In the genomic region with DNA sequence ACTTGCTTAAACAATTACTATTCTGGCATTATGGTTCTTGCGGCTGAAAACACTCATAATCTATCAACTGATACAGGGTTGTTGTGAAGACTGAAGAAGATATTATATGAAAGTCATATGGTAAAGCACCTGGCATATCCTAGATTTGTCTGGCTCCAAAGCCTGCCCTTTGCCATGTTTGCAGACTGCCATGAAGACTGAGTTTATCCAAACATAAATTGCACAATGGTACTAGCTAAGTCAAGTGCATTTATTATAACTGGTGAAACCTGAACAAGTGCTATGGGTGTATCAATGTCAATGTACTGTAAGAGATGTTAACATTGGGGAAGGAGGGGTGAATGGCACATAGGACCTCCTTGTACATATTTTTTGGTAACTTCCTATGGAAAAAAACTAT, we compare ENCODE assay signal across 23 cellular contexts.
DNase-seq lines count a peak whose midpoint lies in the region; ATAC-seq and TF ChIP-seq lines count a peak whose summit lies in the region.
"Had no signal": no experiment of that assay in that cellular context is flagged by ENCODE, and none has a peak within 500 bp of the region (broad histone marks: within the 10 kb centered on the region; RNA-seq: fewer than 3 reads in every experiment).

No MANE protein-coding gene starts in this region.

- no peak for ATAC-seq in foreskin keratinocyte
- no peak for ATAC-seq in natural killer cell treated with Interleukin-12 subunit alpha and Interleukin-12 subunit beta and Interleukin-15 and Interleukin-18, amount 100 ng/mL, for 72 hours
- ATAC-seq: right cardiac atrium had no signal

- H3K27me3 Mint-ChIP-seq in natural killer cell treated with Interleukin-12 subunit alpha and Interleukin-12 subunit beta and Interleukin-15 and Interleukin-18, amount 100 ng/mL, for 72 hours: no peaks in the 10 kb centered on the region
- H3K27me3 Mint-ChIP-seq: activated CD4-positive, alpha-beta T cell treated with anti-CD3 and anti-CD28 coated beads, Interleukin-2, amount 10 ng/mL, durations not matched to agents 7 days and 5 days; activated T-cell treated with anti-CD3 and anti-CD28 coated beads, Interleukin-2, amount 50 U/mL, for 24 hours; CD4-positive, alpha-beta T cell had no signal

- H4K91ac ChIP-seq in mesenchymal stem cell (ENCODE audit: low read length): no peak overlapping the region

- H3K27me3 ChIP-seq in ACC112 (ENCODE audit: insufficient read depth, low read length) (no peaks in the 10 kb centered on the region), GM23248 (replicated peaks; ENCODE audit: insufficient read depth) (no peaks in the 10 kb centered on the region), foreskin keratinocyte (no peaks in the 10 kb centered on the region), mesenchymal stem cell (ENCODE audit: control insufficient read depth in 1 of 2, insufficient read depth in 1 of 2, low read length in 2 of 2) (no peaks in the 10 kb centered on the region)
- H3K27me3 ChIP-seq: neural progenitor cell had no signal

- H3K4me3 Mint-ChIP-seq in natural killer cell treated with Interleukin-12 subunit alpha and Interleukin-12 subunit beta and Interleukin-15 and Interleukin-18, amount 100 ng/mL, for 72 hours: no peak overlapping the region
- H3K4me3 Mint-ChIP-seq: activated CD4-positive, alpha-beta T cell treated with anti-CD3 and anti-CD28 coated beads, Interleukin-2, amount 10 ng/mL, durations not matched to agents 7 days and 5 days; activated T-cell treated with anti-CD3 and anti-CD28 coated beads, Interleukin-2, amount 50 U/mL, for 24 hours; CD4-positive, alpha-beta T cell; neural progenitor cell had no signal

- H3K36me3 ChIP-seq in ACC112 (ENCODE audit: insufficient read depth, low read length): 0 out of 2 replicates have a peak, but pooled peaks cover 5% of the 10 kb centered on the region
- H3K36me3 ChIP-seq in GM23248 (ENCODE audit: low read depth): peaks cover 4% of the 10 kb centered on the region; the same call in 1 of the 2 replicates
- H3K36me3 ChIP-seq in mesenchymal stem cell (ENCODE audit: control insufficient read depth in 1 of 2, insufficient read depth in 2 of 2, low read depth in 1 of 2, low read length in 2 of 2): peaks cover 0 to 31% of the 10 kb centered on the region in 2 experiments
- H3K36me3 ChIP-seq: neural progenitor cell had no signal

- H2BK12ac ChIP-seq in mesenchymal stem cell (ENCODE audit: low read length in 2 of 2): no peak overlapping the region

- peaks cover 15% of the 10 kb centered on the region for H3K36me3 Mint-ChIP-seq in natural killer cell treated with Interleukin-12 subunit alpha and Interleukin-12 subunit beta and Interleukin-15 and Interleukin-18, amount 100 ng/mL, for 72 hours

- no peak overlapping the region for H3K18ac ChIP-seq in mesenchymal stem cell (ENCODE audit: low read depth in 1 of 2, low read length in 2 of 2)

- H3F3A ChIP-seq in GM23248 (ENCODE audit: insufficient read depth): peaks cover 75% of the 10 kb centered on the region

- no peak overlapping the region for H2AK5ac ChIP-seq in mesenchymal stem cell (ENCODE audit: low read length, severe bottlenecking)

- H3K79me2 ChIP-seq in ACC112 (ENCODE audit: control insufficient read depth, insufficient read depth, low read length, unreplicated experiment) (no peaks in the 10 kb centered on the region), GM23248 (ENCODE audit: insufficient read depth) (no peaks in the 10 kb centered on the region)

- H3K4me3 ChIP-seq in ACC112 (ENCODE audit: low read depth, low read length) (no peak overlapping the region), GM23248 (no peak overlapping the region), mesenchymal stem cell (ENCODE audit: insufficient read depth in 1 of 2, low read depth in 1 of 2, low read length in 2 of 2) (no peak overlapping the region)
- H3K4me3 ChIP-seq: neural progenitor cell had no signal

- DNase-seq in GM23248: peak; percentile 30
- peak; percentile 17 for DNase-seq in SHP77 treated with DMSO at 0.1 percent for 48 hours (lab: John Stamatoyannopoulos, UW)
- no peak for DNase-seq in foreskin keratinocyte
- no peak for DNase-seq in AG08395 (ENCODE audit: low spot score)
- DNase-seq in natural killer cell treated with Interleukin-12 subunit alpha and Interleukin-12 subunit beta and Interleukin-15 and Interleukin-18, amount 100 ng/mL, for 72 hours (ENCODE audit: low spot score): no peak
- DNase-seq in DMS79 (lab: John Stamatoyannopoulos, UW): no peak
- DNase-seq in mesenchymal stem cell: no peak
- DNase-seq: activated CD4-positive, alpha-beta T cell treated with anti-CD3 and anti-CD28 coated beads, Interleukin-2, amount 10 ng/mL, durations not matched to agents 7 days and 5 days; activated gamma-delta T cell; activated T-cell treated with anti-CD3 and anti-CD28 coated beads, Interleukin-2, amount 50 U/mL, for 24 hours; CD4-positive, alpha-beta T cell; cerebellar nuclear complex; NCI-H1048; NCI-H1694; NCI-H345; NCI-H774; posterior cingulate gyrus; right cardiac atrium; stimulated activated CD4-positive, alpha-beta T cell treated with anti-CD3 and anti-CD28 coated beads, Interleukin-12 subunit alpha, Interleukin-12 subunit beta, amount 100 ng/mL, for 4 hours; stimulated activated CD4-positive, alpha-beta T cell treated with anti-CD3 and anti-CD28 coated beads, Interleukin-4, amount 100 ng/mL, for 1 hour; WERI-Rb-1 had no signal

- no peak overlapping the region for H3K27ac Mint-ChIP-seq in natural killer cell treated with Interleukin-12 subunit alpha and Interleukin-12 subunit beta and Interleukin-15 and Interleukin-18, amount 100 ng/mL, for 72 hours
- H3K27ac Mint-ChIP-seq: activated CD4-positive, alpha-beta T cell treated with anti-CD3 and anti-CD28 coated beads, Interleukin-2, amount 10 ng/mL, durations not matched to agents 7 days and 5 days; activated T-cell treated with anti-CD3 and anti-CD28 coated beads, Interleukin-2, amount 50 U/mL, for 24 hours; CD4-positive, alpha-beta T cell; neural progenitor cell had no signal

- peaks cover 8 to 10% of the 10 kb centered on the region in 2 donors for H3K4me1 Mint-ChIP-seq in natural killer cell treated with Interleukin-12 subunit alpha and Interleukin-12 subunit beta and Interleukin-15 and Interleukin-18, amount 100 ng/mL, for 72 hours (ENCODE audit: low read depth in 2 of 2)
- H3K4me1 Mint-ChIP-seq: neural progenitor cell had no signal

- no peaks in the 10 kb centered on the region for H3K79me1 ChIP-seq in mesenchymal stem cell (replicated peaks; ENCODE audit: low read length, poor library complexity, severe bottlenecking)

- no peak overlapping the region for H3K14ac ChIP-seq in mesenchymal stem cell (ENCODE audit: low read length in 2 of 2)

- H2AFZ ChIP-seq in ACC112 (ENCODE audit: low read length, unreplicated experiment) (no peak overlapping the region), GM23248 (no peak overlapping the region), mesenchymal stem cell (ENCODE audit: low read depth, low read length) (no peak overlapping the region)
- H2AFZ ChIP-seq: neural progenitor cell had no signal

- no peak overlapping the region for H3K23ac ChIP-seq in mesenchymal stem cell (ENCODE audit: low read length in 2 of 2)

- TF ChIP-seq CTCF in foreskin keratinocyte (conservative IDR thresholded peaks at IDR 0.05): no peak

- 100% methylated on average over 1 of the region's 1 CpG for WGBS in GM23248 (ENCODE audit: low coverage in 1 of 2, low lambda C conversion rate in 2 of 2, missing lambda C conversion rate in 2 of 2), 2 experiments
- WGBS in mesenchymal stem cell: no CpG with 5 or more reads among the region's 1 CpG

- H2BK15ac ChIP-seq in mesenchymal stem cell (ENCODE audit: low read depth, poor library complexity, severe bottlenecking): no peak overlapping the region

- H4K8ac ChIP-seq in mesenchymal stem cell (ENCODE audit: low read length): no peak overlapping the region

- H2BK120ac ChIP-seq in mesenchymal stem cell (ENCODE audit: low read depth, low read length): no peak overlapping the region

- in situ Hi-C loops in GM23248 (cut with MboI): no loop called here

- no peaks in the 10 kb centered on the region for H4K20me1 ChIP-seq in GM23248 (ENCODE audit: insufficient read depth)

- H3K4me1 ChIP-seq in ACC112 (ENCODE audit: control insufficient read depth, insufficient read depth, low read length, unreplicated experiment): peaks cover 65% of the 10 kb centered on the region
- H3K4me1 ChIP-seq in GM23248 (ENCODE audit: insufficient read depth): peaks cover 75% of the 10 kb centered on the region
- H3K4me1 ChIP-seq in foreskin keratinocyte: peaks cover 18% of the 10 kb centered on the region
- peaks cover 10% of the 10 kb centered on the region for H3K4me1 ChIP-seq in mesenchymal stem cell (ENCODE audit: control insufficient read depth, insufficient read depth, low read depth, low read length)
- H3K4me1 ChIP-seq: neural progenitor cell had no signal

- H3K9me2 ChIP-seq in GM23248 (ENCODE audit: insufficient read depth): no peaks in the 10 kb centered on the region

- H3K9ac ChIP-seq in GM23248: no peak overlapping the region
- H3K9ac ChIP-seq in mesenchymal stem cell (ENCODE audit: low read length): no peak overlapping the region
- H3K9ac ChIP-seq: neural progenitor cell had no signal

- no peak overlapping the region for H3K4ac ChIP-seq in mesenchymal stem cell (ENCODE audit: low read depth in 1 of 2, low read length in 2 of 2)

- H3K4me2 ChIP-seq in GM23248 (ENCODE audit: unreplicated experiment) (no peak overlapping the region), mesenchymal stem cell (ENCODE audit: low read length, poor library complexity, severe bottlenecking) (no peak overlapping the region)
- H3K4me2 ChIP-seq: neural progenitor cell had no signal

- H2BK5ac ChIP-seq in mesenchymal stem cell (ENCODE audit: low read depth, low read length, poor library complexity, severe bottlenecking): no peak overlapping the region

- H3K27ac ChIP-seq in ACC112 (ENCODE audit: low read depth, low read length): peak overlapping the region; percentile 89
- H3K27ac ChIP-seq in GM23248: peak overlapping the region; percentile 92
- peak overlapping the region; percentile 54 for H3K27ac ChIP-seq in foreskin keratinocyte
- no peak overlapping the region for H3K27ac ChIP-seq in mesenchymal stem cell (ENCODE audit: low read length, poor library complexity, severe bottlenecking)
- H3K27ac ChIP-seq: neural progenitor cell, WERI-Rb-1 had no signal

- H3K9me3 Mint-ChIP-seq in natural killer cell treated with Interleukin-12 subunit alpha and Interleukin-12 subunit beta and Interleukin-15 and Interleukin-18, amount 100 ng/mL, for 72 hours: no peaks in the 10 kb centered on the region
- H3K9me3 Mint-ChIP-seq: activated CD4-positive, alpha-beta T cell treated with anti-CD3 and anti-CD28 coated beads, Interleukin-2, amount 10 ng/mL, durations not matched to agents 7 days and 5 days; activated T-cell treated with anti-CD3 and anti-CD28 coated beads, Interleukin-2, amount 50 U/mL, for 24 hours; CD4-positive, alpha-beta T cell; neural progenitor cell had no signal

- H3K9me3 ChIP-seq in GM23248 (ENCODE audit: low read depth): no peaks in the 10 kb centered on the region
- H3K9me3 ChIP-seq in mesenchymal stem cell (ENCODE audit: control insufficient read depth, low read length): no peaks in the 10 kb centered on the region

Comparison
In these comparisons a context has a peak if more than half of its experiments do, and no peak if none do; other contexts are left out.
1. DNase-seq: peak in GM23248 (single experiment) and SHP77 treated with DMSO at 0.1 percent for 48 hours (single experiment); none in foreskin keratinocyte (0 of 2), AG08395 (single experiment), natural killer cell treated with Interleukin-12 subunit alpha and Interleukin-12 subunit beta and Interleukin-15 and Interleukin-18, amount 100 ng/mL, for 72 hours (single experiment), DMS79 (single experiment) and mesenchymal stem cell (single experiment).